Comparison of ENCODE assay signal across 8 cellular contexts in genomic region chr17:66466933-66467367, GRCh38.
A peak's percentile ranks its signal among the peaks of the same experiment; 100 is the strongest.
DNase-seq lines count a peak whose midpoint lies in the region; ATAC-seq and TF ChIP-seq lines count a peak whose summit lies in the region.

No MANE protein-coding gene starts in this region.

- H3K4me3 ChIP-seq in fibroblast of mammary gland (ENCODE audit: control insufficient read depth, low read depth, low read length) = peak overlapping the region; percentile 12
- no peak overlapping the region for H3K4me3 ChIP-seq in WERI-Rb-1 (ENCODE audit: low read depth, low read length)

- no peaks in the 10 kb centered on the region for H3K27me3 ChIP-seq in WERI-Rb-1 (ENCODE audit: insufficient read depth, low read depth, severe bottlenecking)

- no peaks in the 10 kb centered on the region for H3K9me3 ChIP-seq in WERI-Rb-1 (ENCODE audit: severe bottlenecking)

- peak overlapping the region; percentile 82 for H3K4me3 Mint-ChIP-seq in HFFc6
- H3K4me3 Mint-ChIP-seq in WTC11 = no peak overlapping the region

- no peak overlapping the region for H3K27ac ChIP-seq in WERI-Rb-1

- no peaks in the 10 kb centered on the region for H3K36me3 ChIP-seq in WERI-Rb-1

- TF ChIP-seq CTCF in HFFc6 (IDR thresholded peaks at IDR 0.05) = no peak
- no peak for TF ChIP-seq CTCF in WTC11 (IDR thresholded peaks at IDR 0.05)
- no peak for TF ChIP-seq CTCF in fibroblast of mammary gland (conservative IDR thresholded peaks at IDR 0.05; ENCODE audit: control insufficient read depth, insufficient read depth, low read depth, low read length)
- TF ChIP-seq CTCF in WERI-Rb-1 (IDR thresholded peaks at IDR 0.05; ENCODE audit: low read depth, low read length) = no peak

- in situ Hi-C loops in ACHN (cut with HindIII; ENCODE audit: low pct_ligation_motif_present, low pct_unique_long_range_greater_than_20kb, low sequenced_read_pairs) = no loop called here

- H3K27ac Mint-ChIP-seq in HFFc6 (peak overlapping the region; percentile 96), WTC11 (no peak overlapping the region)

- no peak for ATAC-seq in WTC11
- ATAC-seq in HG02970 (IDR thresholded peaks at IDR 0.05; ENCODE audit: low FRiP score, unreplicated experiment) = no peak
- no peak for ATAC-seq in HG02623 (IDR thresholded peaks at IDR 0.05; ENCODE audit: unreplicated experiment)

- CTCF ChIA-PET in WTC11 (lab: Charles Lee) = no interaction called here

- H3K4me1 Mint-ChIP-seq in HFFc6 (ENCODE audit: low read depth) (peaks cover 94% of the 10 kb centered on the region), WTC11 (peaks cover 49% of the 10 kb centered on the region)

- no peaks in the 10 kb centered on the region; the same call in 1 of the 2 replicates for H3K36me3 Mint-ChIP-seq in HFFc6 (ENCODE audit: low read depth)
- no peaks in the 10 kb centered on the region for H3K36me3 Mint-ChIP-seq in WTC11

- POLR2A ChIA-PET in WTC11 (lab: Charles Lee) = interaction anchor here (0.7 kb wide), 1 partner anchor 26 kb away, joined by 3 read pairs; no protein-coding TSS in a partner anchor

- H3K27me3 Mint-ChIP-seq in HFFc6 (ENCODE audit: insufficient read depth) (no peaks in the 10 kb centered on the region), WTC11 (ENCODE audit: low read depth) (peaks cover 16% of the 10 kb centered on the region)

- DNase-seq in ACHN (peak; percentile 100), HFFc6 (peak; percentile 98), WTC11 (ENCODE audit: low spot score) (no peak), fibroblast of mammary gland (ENCODE audit: low read depth) (peak; percentile 99), WERI-Rb-1 (no peak)
- DNase-seq in stimulated activated CD4-positive, alpha-beta T cell treated with anti-CD3 and anti-CD28 coated beads, Interleukin-1b, Interleukin-23, amount 100 ng/mL, for 24 hours (ENCODE audit: low read depth in 4 of 4, low spot score in 1 of 4) = peak; percentile 18 to 48 (median 30)

- H3K9me3 Mint-ChIP-seq in HFFc6 (no peaks in the 10 kb centered on the region), WTC11 (no peaks in the 10 kb centered on the region)

TF ChIP-seq in WTC11, 78 proteins besides CTCF, POLR2A, EP300 and RAD21:
- TF ChIP-seq GABPB1 (CRISPR knock-in tag; IDR thresholded peaks at IDR 0.05) (peak; percentile 38; the same call in 1 of the 2 replicates), ZNF219 (CRISPR knock-in tag; IDR thresholded peaks at IDR 0.05; ENCODE audit: borderline replicate concordance) (no peak)

Comparison
In these comparisons a context has a peak if more than half of its experiments do, and no peak if none do; other contexts are left out.
1. DNase-seq: peak in ACHN (single experiment), HFFc6 (single experiment), fibroblast of mammary gland (single experiment) and stimulated activated CD4-positive, alpha-beta T cell treated with anti-CD3 and anti-CD28 coated beads, Interleukin-1b, Interleukin-23, amount 100 ng/mL, for 24 hours (4 of 4); none in WTC11 (single experiment) and WERI-Rb-1 (single experiment).